In genomic region chr11:132595246-132595645, GRCh38 we compare ENCODE assay signal across 25 cellular contexts.
"Had no signal": no experiment of that assay in that cellular context is flagged by ENCODE, and none has a peak within 500 bp of the region (broad histone marks: within the 10 kb centered on the region; RNA-seq: fewer than 3 reads in every experiment).

No MANE protein-coding gene starts in this region.

- H3K36me3 ChIP-seq: neural progenitor cell, ovary, right lobe of liver, sigmoid colon, stomach, thoracic aorta, thyroid gland, tibial nerve, upper lobe of left lung, vagina had no signal

- H3K4me1 ChIP-seq: neural progenitor cell, parathyroid adenoma, psoas muscle, sigmoid colon, vagina had no signal

- H3K9ac ChIP-seq: neural progenitor cell, parathyroid adenoma had no signal

- ATAC-seq: natural killer cell treated with Interleukin-12 subunit alpha and Interleukin-12 subunit beta and Interleukin-15 and Interleukin-18, amount 100 ng/mL, for 72 hours; psoas muscle; stimulated activated effector memory CD8-positive, alpha-beta T cell treated with anti-CD3 and anti-CD28 coated beads, Interleukin-12 subunit alpha, Interleukin-12 subunit beta, amount 100 ng/mL, for 72 hours; stimulated activated naive B cell treated with anti-CD40 and anti-IgM and Interleukin-4, amounts not matched to agents 10 μg/mL and 1 μg/mL and 100 μg/mL, for 72 hours had no signal

- DNase-seq: occipital lobe; ovary; posterior cingulate gyrus; psoas muscle; right cardiac atrium; right lobe of liver; sigmoid colon; small intestine; stimulated activated CD4-positive, alpha-beta T cell treated with anti-CD3 and anti-CD28 coated beads, Interleukin-15, amount 100 ng/mL, for 24 hours; stimulated activated CD4-positive, alpha-beta T cell treated with anti-CD3 and anti-CD28 coated beads, Interleukin-2, amount 100 ng/mL, for 24 hours; stimulated activated CD4-positive, alpha-beta T cell treated with anti-CD3 and anti-CD28 coated beads, Interleukin-2, amount 100 ng/mL, for 48 hours; stimulated activated CD4-positive, alpha-beta T cell treated with anti-CD3 and anti-CD28 coated beads, Interleukin-4, amount 100 ng/mL, for 24 hours; stimulated activated naive B cell treated with anti-CD40 and anti-IgM and Interleukin-4, amounts not matched to agents 10 μg/mL and 1 μg/mL and 100 μg/mL, for 72 hours; stimulated activated naive CD4-positive, alpha-beta T cell treated with Interleukin-2 at 50 U/mL for 16 hours; trophoblast cell; upper lobe of left lung had no signal

- H3K27me3 ChIP-seq: neural progenitor cell, ovary, right lobe of liver, sigmoid colon, stomach, thyroid gland, tibial nerve, upper lobe of left lung, vagina had no signal

- H2AFZ ChIP-seq: neural progenitor cell, parathyroid adenoma had no signal

- H3K4me2 ChIP-seq: neural progenitor cell had no signal

- H3K27ac ChIP-seq: neural progenitor cell, ovary, parathyroid adenoma, psoas muscle, right lobe of liver, sigmoid colon, stomach, thoracic aorta, thyroid gland, tibial nerve, upper lobe of left lung, vagina had no signal

- H3K9me3 ChIP-seq: ovary, psoas muscle, right lobe of liver, sigmoid colon, stomach, thoracic aorta, thyroid gland, upper lobe of left lung, vagina had no signal

- H3K79me2 ChIP-seq: parathyroid adenoma had no signal

- H3K4me3 ChIP-seq: neural progenitor cell, ovary, psoas muscle, right lobe of liver, sigmoid colon, stomach, thoracic aorta, thyroid gland, tibial nerve, upper lobe of left lung, vagina had no signal
